ENCODE assay signal across 8 cellular contexts in the genomic region with DNA sequence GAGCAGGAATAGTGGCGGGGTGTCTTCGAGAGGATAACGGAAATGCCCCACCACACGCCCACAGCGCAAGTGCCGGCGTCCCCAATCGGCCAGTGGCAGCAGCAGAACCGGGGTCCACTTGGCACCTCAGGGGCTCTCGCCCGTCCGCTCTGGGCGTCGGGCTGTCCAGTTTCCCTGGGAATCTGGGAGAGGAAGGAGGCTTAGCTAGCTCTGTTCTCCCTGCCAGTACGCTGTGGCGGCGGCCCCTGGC. TPM values are rescaled to one million over a fixed set of nuclear protein-coding genes. Genes with fewer than 3 reads are reported as not detected.
DNase-seq lines count a peak whose midpoint lies in the region; ATAC-seq, FAIRE-seq and TF ChIP-seq lines count a peak whose summit lies in the region.

No MANE protein-coding gene starts in this region.

- H3K27ac ChIP-seq in MM.1S (ENCODE audit: low read length), result no peak overlapping the region
- peak overlapping the region; percentile 13 for H3K27ac ChIP-seq in astrocyte (ENCODE audit: low read depth, low read length)
- no peak overlapping the region for H3K27ac ChIP-seq in iPS-18a (ENCODE audit: low read length)
- H3K27ac ChIP-seq in spleen, result peak overlapping the region; percentile 86 to 96 (median 93)

- H3K4me2 ChIP-seq in MM.1S (ENCODE audit: low read depth, low read length) (peak overlapping the region; percentile 94), astrocyte (ENCODE audit: low read length) (peak overlapping the region; percentile 91)

- no peaks in the 10 kb centered on the region for H3K9me2 ChIP-seq in MM.1S (replicated peaks; ENCODE audit: insufficient read depth, low read length)

- H3K4me1 ChIP-seq in ES-I3 (ENCODE audit: insufficient read depth, low read length) (peaks cover 5% of the 10 kb centered on the region; the same call in 1 of the 2 replicates), MM.1S (ENCODE audit: low read length) (no peaks in the 10 kb centered on the region), astrocyte (ENCODE audit: insufficient read depth, low read length) (peaks cover 7% of the 10 kb centered on the region), iPS-18a (ENCODE audit: control insufficient read depth, low read depth, low read length) (peaks cover 18% of the 10 kb centered on the region), spleen (peaks cover 14 to 47% (median 33%) of the 10 kb centered on the region in 6 donors)

- 0 to 1% (median 0%) methylated on average over 3 to 17 of the region's 17 CpGs for WGBS in spleen, 5 donors

- H3K36me3 Mint-ChIP-seq in astrocyte (ENCODE audit: low read depth, unreplicated experiment), result peaks cover 2% of the 10 kb centered on the region

- H3K27me3 ChIP-seq in MM.1S (replicated peaks; ENCODE audit: insufficient read depth, low read length) (no peaks in the 10 kb centered on the region), astrocyte (ENCODE audit: insufficient read depth, low read length) (no peaks in the 10 kb centered on the region), iPS-18a (ENCODE audit: control insufficient read depth, insufficient read depth, low read length) (peaks cover 45% of the 10 kb centered on the region), spleen (replicated peaks in 1 of 7) (peaks cover 0 to 17% (median 0%) of the 10 kb centered on the region in 7 donors)

- H3K36me3 ChIP-seq in ES-I3 (ENCODE audit: insufficient read depth, low read length) (no peaks in the 10 kb centered on the region), MM.1S (replicated peaks; ENCODE audit: insufficient read depth, low read length) (no peaks in the 10 kb centered on the region), astrocyte (ENCODE audit: insufficient read depth, low read length) (no peaks in the 10 kb centered on the region), iPS-18a (ENCODE audit: control insufficient read depth, low read depth, low read length) (no peaks in the 10 kb centered on the region), spleen (no peaks in the 10 kb centered on the region)

- FAIRE-seq in astrocyte (lab: Jason Lieb, UNC), result no peak

- peaks cover 6% of the 10 kb centered on the region; the same call in 1 of the 2 replicates for H3F3A ChIP-seq in MM.1S (ENCODE audit: insufficient read depth, low read length)

- DNase-seq in MM.1S, result no peak
- DNase-seq in astrocyte (ENCODE audit: low read depth), result no peak
- DNase-seq in spleen, result no peak
- DNase-seq in NCI-H1048 (lab: John Stamatoyannopoulos, UW), result no peak

- TF ChIP-seq CTCF in MM.1S (IDR thresholded peaks at IDR 0.05; ENCODE audit: low read length) (no peak), astrocyte (IDR thresholded peaks at IDR 0.05; ENCODE audit: insufficient read depth, low read depth, low read length) (no peak), spleen (IDR thresholded peaks at IDR 0.05 in 8 of 11, conservative IDR thresholded peaks at IDR 0.05 in 3 of 11) (no peak)

- H3K27me3 Mint-ChIP-seq in astrocyte (ENCODE audit: low read depth, unreplicated experiment), result no peaks in the 10 kb centered on the region

- H4K20me1 ChIP-seq in MM.1S (ENCODE audit: insufficient read depth, low read length), result no peaks in the 10 kb centered on the region
- H4K20me1 ChIP-seq in astrocyte (ENCODE audit: insufficient read depth, low read length), result no peaks in the 10 kb centered on the region

- H3K9me3 Mint-ChIP-seq in astrocyte (ENCODE audit: unreplicated experiment), result no peaks in the 10 kb centered on the region

- ATAC-seq in GM21737 (IDR thresholded peaks at IDR 0.05; ENCODE audit: unreplicated experiment), result peak; percentile 11
- no peak for ATAC-seq in GM18520 (IDR thresholded peaks at IDR 0.05; ENCODE audit: unreplicated experiment)

- no peak for TF ChIP-seq POLR2A in spleen (IDR thresholded peaks at IDR 0.05)

- peaks cover 4% of the 10 kb centered on the region for H3K4me1 Mint-ChIP-seq in astrocyte (ENCODE audit: low read depth, unreplicated experiment)

- H3K27ac Mint-ChIP-seq in astrocyte (ENCODE audit: unreplicated experiment), result no peak overlapping the region

- peak overlapping the region; percentile 82 for H3K9ac ChIP-seq in ES-I3 (ENCODE audit: low read depth, low read length)
- peak overlapping the region; percentile 56; the same call in 1 of the 2 replicates for H3K9ac ChIP-seq in MM.1S (ENCODE audit: low read length)
- peak overlapping the region; percentile 80 for H3K9ac ChIP-seq in astrocyte (ENCODE audit: low read length)
- peak overlapping the region; percentile 58 for H3K9ac ChIP-seq in iPS-18a (ENCODE audit: low read length)

- peak overlapping the region; percentile 82 for H2AFZ ChIP-seq in MM.1S (ENCODE audit: low read length)
- H2AFZ ChIP-seq in astrocyte (ENCODE audit: low read depth, low read length), result peak overlapping the region; percentile 92

- peak overlapping the region; percentile 86 for H3K4me3 Mint-ChIP-seq in astrocyte (ENCODE audit: unreplicated experiment)

- peak overlapping the region; percentile 70 for H3K4me3 ChIP-seq in MM.1S (ENCODE audit: low read length)
- peak overlapping the region; percentile 71 for H3K4me3 ChIP-seq in astrocyte (ENCODE audit: insufficient read depth, low read depth, low read length)
- H3K4me3 ChIP-seq in iPS-18a (ENCODE audit: low read length), result peak overlapping the region; percentile 90
- peak overlapping the region; percentile 42 to 90 (median 72) for H3K4me3 ChIP-seq in spleen

- intact Hi-C loops in spleen (cut with DNase I; ENCODE audit: low total_unique reads), result loop anchor here (5.0 kb wide), 1 partner anchor 96 kb away; no protein-coding TSS in a partner anchor

- H3K9me3 ChIP-seq in ES-I3 (ENCODE audit: control insufficient read depth, insufficient read depth, low read length), result no peaks in the 10 kb centered on the region
- no peaks in the 10 kb centered on the region for H3K9me3 ChIP-seq in MM.1S (replicated peaks; ENCODE audit: insufficient read depth, low read length)
- H3K9me3 ChIP-seq in astrocyte (ENCODE audit: insufficient read depth, low read depth, low read length), result no peaks in the 10 kb centered on the region
- no peaks in the 10 kb centered on the region for H3K9me3 ChIP-seq in iPS-18a (ENCODE audit: control insufficient read depth, low read depth, low read length)
- H3K9me3 ChIP-seq in spleen, result no peaks in the 10 kb centered on the region

- H3K79me2 ChIP-seq in MM.1S (ENCODE audit: low read length) (no peaks in the 10 kb centered on the region), astrocyte (ENCODE audit: insufficient read depth, low read length) (no peaks in the 10 kb centered on the region)

RNA-seq across cellular contexts. Expression of a gene that starts 53.7 kb away (rescaled TPM):
- total RNA-seq in astrocyte, result not detected in 2 replicates
- not detected for total RNA-seq in spleen
- polyA plus RNA-seq in spleen, result not detected

Comparison
In these comparisons a context has a peak if more than half of its experiments do, and no peak if none do; other contexts are left out.
1. H3K27ac ChIP-seq: peak in astrocyte (single experiment) and spleen (8 of 8); none in MM.1S (single experiment) and iPS-18a (single experiment).
2. Peak in every context shown above with its lines, with median percentiles within 50 percentile points of each other: H3K9ac ChIP-seq and H3K4me3 ChIP-seq.